In the genomic region with DNA sequence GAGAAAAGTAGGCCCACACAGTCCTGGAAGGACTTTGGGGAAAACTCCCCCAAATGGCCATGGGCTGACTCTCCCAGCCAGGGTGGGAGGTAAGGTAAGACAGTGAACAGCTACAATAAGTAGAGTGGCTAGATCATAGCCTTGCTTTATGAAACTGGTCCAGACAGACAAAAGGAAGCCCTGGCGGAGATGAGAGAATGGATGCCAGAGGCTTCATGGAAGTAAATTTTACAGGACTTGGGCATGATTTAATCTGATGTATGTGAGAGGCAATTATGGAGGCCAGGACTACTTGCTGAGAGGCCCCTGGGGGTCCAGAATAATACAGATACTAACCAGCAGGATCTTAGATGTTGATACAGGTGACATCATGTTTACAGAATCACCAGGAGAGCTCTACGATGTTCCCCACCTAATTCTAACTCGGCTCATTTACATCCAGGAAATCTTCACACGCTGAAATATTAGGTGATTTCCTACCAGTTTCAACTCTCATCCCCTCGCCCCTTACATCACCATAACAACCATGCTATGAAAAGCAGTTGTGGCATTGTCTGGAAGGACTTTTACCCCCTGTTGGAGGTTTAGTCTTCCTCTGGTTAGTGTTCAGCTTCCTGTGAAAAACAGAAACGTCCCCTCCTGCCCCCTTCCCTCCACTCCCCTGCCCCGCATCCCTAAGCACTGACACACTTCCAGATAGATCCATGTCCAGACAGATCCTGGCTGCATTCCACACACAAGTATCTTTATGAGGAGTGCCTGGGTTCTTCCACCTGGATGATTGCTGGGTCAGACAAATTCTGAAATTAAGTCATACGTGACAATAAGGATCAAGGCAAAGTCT, we compare ENCODE assay signal across 12 cellular contexts. TPM values are rescaled to one million over a fixed set of nuclear protein-coding genes. Genes with fewer than 3 reads are reported as not detected.
A peak's percentile ranks its signal among the peaks of the same experiment; 100 is the strongest.
DNase-seq lines count a peak whose midpoint lies in the region; ATAC-seq and TF ChIP-seq lines count a peak whose summit lies in the region.
"Had no signal": no experiment of that assay in that cellular context is flagged by ENCODE, and none has a peak within 500 bp of the region (broad histone marks: within the 10 kb centered on the region; RNA-seq: fewer than 3 reads in every experiment).

No MANE protein-coding gene starts in this region.

- DNase-seq in CD4-positive, alpha-beta T cell = no peak
- DNase-seq in NCI-H1436 (lab: John Stamatoyannopoulos, UW) = peak; percentile 48
- peak in 1 of 3 experiments; percentile 12 for DNase-seq in effector memory CD8-positive, alpha-beta T cell
- DNase-seq in KG1 (lab: John Stamatoyannopoulos, UW) = no peak
- no peak for DNase-seq in activated T-helper 1 cell treated with anti-CD3 and anti-CD28 coated beads, Interleukin-12 subunit alpha, Interleukin-12 subunit beta, Interleukin-2, Interleukin-4 antibody, amounts not matched to agents 30 ng/mL and 10 ng/mL and 1 ng/mL, durations not matched to agents 14 hours and 24 hours and 36 hours (ENCODE audit: low spot score)
- no peak for DNase-seq in smooth muscle cell (lab: John Stamatoyannopoulos, UW; ENCODE audit: unreplicated experiment)
- DNase-seq: Caco-2; central memory CD4-positive, alpha-beta T cell; GOT3; uterus had no signal

- peaks cover 11% of the 10 kb centered on the region for H3K4me1 Mint-ChIP-seq in CD4-positive, alpha-beta T cell (ENCODE audit: low read depth)
- H3K4me1 Mint-ChIP-seq in effector memory CD8-positive, alpha-beta T cell (ENCODE audit: low read depth in 2 of 2) = peaks cover 0 to 11% of the 10 kb centered on the region in 2 donors
- peaks cover 43% of the 10 kb centered on the region for H3K4me1 Mint-ChIP-seq in activated T-helper 1 cell treated with anti-CD3 and anti-CD28 coated beads, Interleukin-12 subunit alpha, Interleukin-12 subunit beta, Interleukin-2, Interleukin-4 antibody, amounts not matched to agents 30 ng/mL and 10 ng/mL and 1 ng/mL, durations not matched to agents 14 hours and 24 hours and 36 hours (ENCODE audit: low read depth)

- H3K4me3 ChIP-seq in smooth muscle cell = no peak overlapping the region
- H3K4me3 ChIP-seq: uterus had no signal

- H3K79me2 ChIP-seq in smooth muscle cell (ENCODE audit: low read depth) = no peaks in the 10 kb centered on the region

- no peaks in the 10 kb centered on the region for H3K36me3 Mint-ChIP-seq in CD4-positive, alpha-beta T cell (ENCODE audit: low read depth)
- H3K36me3 Mint-ChIP-seq in effector memory CD8-positive, alpha-beta T cell (ENCODE audit: insufficient read depth) = no peaks in the 10 kb centered on the region
- H3K36me3 Mint-ChIP-seq in activated T-helper 1 cell treated with anti-CD3 and anti-CD28 coated beads, Interleukin-12 subunit alpha, Interleukin-12 subunit beta, Interleukin-2, Interleukin-4 antibody, amounts not matched to agents 30 ng/mL and 10 ng/mL and 1 ng/mL, durations not matched to agents 14 hours and 24 hours and 36 hours (ENCODE audit: low read depth) = no peaks in the 10 kb centered on the region

- H3K4me3 Mint-ChIP-seq in CD4-positive, alpha-beta T cell = no peak overlapping the region
- H3K4me3 Mint-ChIP-seq in effector memory CD8-positive, alpha-beta T cell = peak overlapping the region in 1 of 2 donors; percentile 10
- H3K4me3 Mint-ChIP-seq in activated T-helper 1 cell treated with anti-CD3 and anti-CD28 coated beads, Interleukin-12 subunit alpha, Interleukin-12 subunit beta, Interleukin-2, Interleukin-4 antibody, amounts not matched to agents 30 ng/mL and 10 ng/mL and 1 ng/mL, durations not matched to agents 14 hours and 24 hours and 36 hours = no peak overlapping the region

- no peaks in the 10 kb centered on the region for H3K9me3 ChIP-seq in CD4-positive, alpha-beta T cell (ENCODE audit: control insufficient read depth, low read length)
- no peaks in the 10 kb centered on the region for H3K9me3 ChIP-seq in smooth muscle cell (replicated peaks; ENCODE audit: low read depth)
- H3K9me3 ChIP-seq: Caco-2, uterus had no signal

- H3F3A ChIP-seq in smooth muscle cell (ENCODE audit: low read depth) = no peaks in the 10 kb centered on the region

- H2AFZ ChIP-seq in smooth muscle cell (ENCODE audit: low read depth) = no peak overlapping the region

- CTCF ChIA-PET in CD4-positive, alpha-beta T cell (lab: Charles Lee) = interaction anchor here (1.3 kb wide), 1 partner anchor 229 kb away, joined by 4 read pairs; no protein-coding TSS in a partner anchor

- no peak overlapping the region for H3K4me2 ChIP-seq in smooth muscle cell

- ATAC-seq in CD4-positive, alpha-beta T cell (ENCODE audit: poor library complexity) = peak; percentile 16
- ATAC-seq in GM18868 (IDR thresholded peaks at IDR 0.05; ENCODE audit: unreplicated experiment) (peak; percentile 48), HG03520 (IDR thresholded peaks at IDR 0.05; ENCODE audit: unreplicated experiment) (no peak)
- peak; percentile 85 for ATAC-seq in effector memory CD8-positive, alpha-beta T cell (replicated peaks)

- no peak overlapping the region for H3K27ac ChIP-seq in CD4-positive, alpha-beta T cell (ENCODE audit: low read depth, low read length)
- H3K27ac ChIP-seq in smooth muscle cell (ENCODE audit: low read depth) = no peak overlapping the region
- H3K27ac ChIP-seq: uterus had no signal

- no peaks in the 10 kb centered on the region for H3K36me3 ChIP-seq in smooth muscle cell (ENCODE audit: low read depth)
- H3K36me3 ChIP-seq: uterus had no signal

- no peaks in the 10 kb centered on the region for H4K20me1 ChIP-seq in smooth muscle cell (ENCODE audit: low read depth)

- no peak overlapping the region for H3K27ac Mint-ChIP-seq in CD4-positive, alpha-beta T cell
- peak overlapping the region in 1 of 2 donors; percentile 84 for H3K27ac Mint-ChIP-seq in effector memory CD8-positive, alpha-beta T cell
- H3K27ac Mint-ChIP-seq in activated T-helper 1 cell treated with anti-CD3 and anti-CD28 coated beads, Interleukin-12 subunit alpha, Interleukin-12 subunit beta, Interleukin-2, Interleukin-4 antibody, amounts not matched to agents 30 ng/mL and 10 ng/mL and 1 ng/mL, durations not matched to agents 14 hours and 24 hours and 36 hours = no peak overlapping the region

- H3K9me3 Mint-ChIP-seq in CD4-positive, alpha-beta T cell = no peaks in the 10 kb centered on the region
- H3K9me3 Mint-ChIP-seq in effector memory CD8-positive, alpha-beta T cell = no peaks in the 10 kb centered on the region
- no peaks in the 10 kb centered on the region for H3K9me3 Mint-ChIP-seq in activated T-helper 1 cell treated with anti-CD3 and anti-CD28 coated beads, Interleukin-12 subunit alpha, Interleukin-12 subunit beta, Interleukin-2, Interleukin-4 antibody, amounts not matched to agents 30 ng/mL and 10 ng/mL and 1 ng/mL, durations not matched to agents 14 hours and 24 hours and 36 hours

- POLR2A ChIA-PET in CD4-positive, alpha-beta T cell (lab: Charles Lee) = interaction anchor here (1.1 to 1.8 kb wide), 2 partner anchors 49 to 228 kb away, joined by 3 to 8 read pairs; a partner anchor contains a TSS

- no peaks in the 10 kb centered on the region for H3K27me3 ChIP-seq in CD4-positive, alpha-beta T cell (ENCODE audit: control insufficient read depth, insufficient read depth, low read length)
- peaks cover 2% of the 10 kb centered on the region for H3K27me3 ChIP-seq in smooth muscle cell (ENCODE audit: low read depth)
- H3K27me3 ChIP-seq: uterus had no signal

- H3K9ac ChIP-seq in smooth muscle cell (ENCODE audit: low read depth) = no peak overlapping the region

- intact Hi-C loops in CD4-positive, alpha-beta T cell (cut with DNase I, micrococcal nuclease) = no loop called here
- intact Hi-C loops in activated T-helper 1 cell treated with anti-CD3 and anti-CD28 coated beads, Interleukin-12 subunit alpha, Interleukin-12 subunit beta, Interleukin-2, Interleukin-4 antibody, amounts not matched to agents 30 ng/mL and 10 ng/mL and 1 ng/mL, durations not matched to agents 14 hours and 24 hours and 36 hours (cut with micrococcal nuclease) = loop anchor here (2.0 kb wide), 1 partner anchor 40 kb away; a partner anchor contains a TSS

- WGBS in smooth muscle cell (ENCODE audit: low lambda C conversion rate) = 71% methylated on average over 8 of the region's 8 CpGs

- no peak for TF ChIP-seq CTCF in CD4-positive, alpha-beta T cell (IDR thresholded peaks at IDR 0.05)
- TF ChIP-seq CTCF in smooth muscle cell (IDR thresholded peaks at IDR 0.05; ENCODE audit: borderline replicate concordance, insufficient read depth, poor library complexity, severe bottlenecking) = no peak

- H3K4me1 ChIP-seq in smooth muscle cell (ENCODE audit: low read depth) = peaks cover 3% of the 10 kb centered on the region
- H3K4me1 ChIP-seq: Caco-2, uterus had no signal

- no peaks in the 10 kb centered on the region for H3K27me3 Mint-ChIP-seq in CD4-positive, alpha-beta T cell
- no peaks in the 10 kb centered on the region for H3K27me3 Mint-ChIP-seq in effector memory CD8-positive, alpha-beta T cell
- H3K27me3 Mint-ChIP-seq in activated T-helper 1 cell treated with anti-CD3 and anti-CD28 coated beads, Interleukin-12 subunit alpha, Interleukin-12 subunit beta, Interleukin-2, Interleukin-4 antibody, amounts not matched to agents 30 ng/mL and 10 ng/mL and 1 ng/mL, durations not matched to agents 14 hours and 24 hours and 36 hours (ENCODE audit: insufficient read depth) = peaks cover 7% of the 10 kb centered on the region

RNA-seq across cellular contexts. Expression of a gene that starts 39.5 kb away (rescaled TPM):
- 1 to 10 TPM; 3.5 to 4.0 TPM for total RNA-seq in CD4-positive, alpha-beta T cell
- 13.2 and 14.2 TPM in 2 replicates for total RNA-seq in activated T-helper 1 cell treated with anti-CD3 and anti-CD28 coated beads, Interleukin-12 subunit alpha, Interleukin-12 subunit beta, Interleukin-2, Interleukin-4 antibody, amounts not matched to agents 30 ng/mL and 10 ng/mL and 1 ng/mL, durations not matched to agents 14 hours and 24 hours and 36 hours
- total RNA-seq in smooth muscle cell = 1.4 and 4.1 TPM in 2 replicates
- polyA plus RNA-seq in smooth muscle cell = 0.57 and 1.9 TPM in 2 replicates

RNA-seq across cellular contexts. Expression of a gene that starts 49.7 kb away (rescaled TPM):
- 100 to 1,000 TPM; 201 to 212 TPM for total RNA-seq in CD4-positive, alpha-beta T cell
- 427 and 446 TPM in 2 replicates for total RNA-seq in activated T-helper 1 cell treated with anti-CD3 and anti-CD28 coated beads, Interleukin-12 subunit alpha, Interleukin-12 subunit beta, Interleukin-2, Interleukin-4 antibody, amounts not matched to agents 30 ng/mL and 10 ng/mL and 1 ng/mL, durations not matched to agents 14 hours and 24 hours and 36 hours
- total RNA-seq in smooth muscle cell = 908 and 1,229 TPM in 2 replicates
- 836 and 1,047 TPM in 2 replicates for polyA plus RNA-seq in smooth muscle cell
